ENCODE assay signal across 8 cellular contexts in the genomic region with DNA sequence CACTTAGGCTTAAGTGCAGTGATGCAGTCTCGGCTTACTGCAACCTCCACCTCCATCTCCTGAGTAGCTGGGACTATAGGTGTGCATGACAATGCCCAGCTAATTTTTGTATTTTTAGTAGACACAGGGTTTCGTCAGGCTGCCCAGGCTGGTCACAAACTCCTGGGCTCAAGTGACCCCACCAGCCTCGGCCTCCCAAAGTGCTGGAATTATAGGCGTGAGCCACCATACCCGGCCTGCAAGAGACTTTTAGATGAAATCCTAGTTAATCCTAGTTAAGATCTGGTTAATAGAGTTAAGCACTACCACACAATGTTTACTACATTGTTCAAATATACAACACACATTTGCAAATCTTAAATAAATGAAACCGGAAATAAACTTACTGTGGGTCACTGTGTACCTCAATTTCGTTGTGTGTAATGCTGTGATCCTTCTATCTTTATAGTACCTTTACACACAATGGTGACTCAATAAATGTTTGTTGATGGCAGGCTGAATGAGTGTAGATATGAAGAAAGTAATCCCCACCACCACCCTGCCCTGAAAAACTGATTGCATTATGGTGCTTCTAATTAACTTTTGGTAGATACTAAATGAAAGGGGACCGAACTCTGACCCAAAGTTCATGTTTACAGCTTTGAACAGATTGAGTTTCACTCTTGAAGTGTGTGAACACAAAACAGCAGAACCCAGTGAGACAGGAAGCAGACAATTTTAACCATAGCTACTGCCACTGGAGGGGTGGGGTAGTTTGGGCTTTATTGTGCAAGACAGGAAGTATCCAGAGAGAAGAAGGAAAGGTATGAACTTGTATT.
DNase-seq lines count a peak whose midpoint lies in the region; ATAC-seq, FAIRE-seq and TF ChIP-seq lines count a peak whose summit lies in the region.

No MANE protein-coding gene starts in this region.

- peak overlapping the region; percentile 93 for H3K27ac ChIP-seq in PC-9
- H3K27ac ChIP-seq in GM12878 (ENCODE audit: control insufficient read depth, insufficient read depth), result no peak overlapping the region

- H3K9ac ChIP-seq in GM12878 (ENCODE audit: control insufficient read depth, insufficient read depth, low read length), result no peak overlapping the region

- CTCF ChIA-PET in PC-9 (lab: Charles Lee) (no interaction called here), GM12878 (lab: Yijun Ruan, JAX) (interaction anchor here (0.7 to 1.0 kb wide), 2 partner anchors 10 to 120 kb away, joined by 3 read pairs; no protein-coding TSS in a partner anchor), HEK293T (lab: Yijun Ruan, JAX) (no interaction called here)

- no peaks in the 10 kb centered on the region for H3K9me3 Mint-ChIP-seq in memory B cell

- POLR2A ChIA-PET in PC-9 (lab: Charles Lee; ENCODE audit: unreplicated experiment), result interaction anchor here (0.6 to 0.9 kb wide), 6 partner anchors 8 to 360 kb away, joined by 3 to 9 read pairs (median 4); no protein-coding TSS in a partner anchor
- POLR2A ChIA-PET in GM12878 (lab: Charles Lee), result no interaction called here
- POLR2A ChIA-PET in HEK293T (lab: Yijun Ruan, JAX), result no interaction called here

- BruUV-seq in PC-9 (replicated peaks; lab: Mats Ljungman, UMichigan) (no TSS peak), GM12878 (replicated peaks; lab: Mats Ljungman, UMichigan) (no TSS peak)

- no peak for TF ChIP-seq EP300 in GM12878 (IDR thresholded peaks at IDR 0.05; ENCODE audit: borderline replicate concordance in 1 of 2, control insufficient read depth in 1 of 2, low read depth in 2 of 2, low read length in 2 of 2)

- no peaks in the 10 kb centered on the region for H3K9me2 ChIP-seq in PC-9 (ENCODE audit: insufficient read depth)

- peak; percentile 11 for DNase-seq in COR-L47 (lab: John Stamatoyannopoulos, UW)
- peak; percentile 64 to 80 for DNase-seq in PC-9
- peak; percentile 36 for DNase-seq in GM12878 (ENCODE audit: low read depth, low spot score)
- DNase-seq in memory B cell (ENCODE audit: low spot score in 2 of 2), result peak in 1 of 2 donors; percentile 26
- DNase-seq in HEK293T (ENCODE audit: extremely low spot score), result no peak
- DNase-seq in frontal cortex (ENCODE audit: low spot score in 2 of 2), result no peak

- H3K4me1 Mint-ChIP-seq in memory B cell, result peaks cover 41% of the 10 kb centered on the region

- TF ChIP-seq CTCF in PC-9 (conservative IDR thresholded peaks at IDR 0.05) (no peak), GM12878 (IDR thresholded peaks at IDR 0.05 in 2 of 3, conservative IDR thresholded peaks at IDR 0.05 in 1 of 3; ENCODE audit: control insufficient read depth in 2 of 3, extremely low read depth in 1 of 3, insufficient read depth in 1 of 3, low read depth in 3 of 3, low read length in 3 of 3) (no peak)

- H3K27ac Mint-ChIP-seq in memory B cell, result peak overlapping the region; percentile 72

- H3K4me3 ChIP-seq in PC-9, result peak overlapping the region; percentile 1; the same call in 1 of the 2 replicates
- no peak overlapping the region for H3K4me3 ChIP-seq in GM12878

- TF ChIP-seq RAD21 in GM12878 (IDR thresholded peaks at IDR 0.05; ENCODE audit: insufficient read depth, low read depth, low read length), result no peak

- H3K36me3 Mint-ChIP-seq in memory B cell, result no peaks in the 10 kb centered on the region

- H3K79me2 ChIP-seq in PC-9 (ENCODE audit: low read depth) (no peaks in the 10 kb centered on the region), GM12878 (ENCODE audit: control insufficient read depth, insufficient read depth, low read length) (no peaks in the 10 kb centered on the region)

- H3K4me1 ChIP-seq in PC-9 (replicated peaks; ENCODE audit: insufficient read depth), result peaks cover 79% of the 10 kb centered on the region
- H3K4me1 ChIP-seq in GM12878 (ENCODE audit: control insufficient read depth, insufficient read depth, low read length), result peaks cover 5% of the 10 kb centered on the region

- H3K4me2 ChIP-seq in PC-9, result peak overlapping the region; percentile 47
- H3K4me2 ChIP-seq in GM12878 (ENCODE audit: control insufficient read depth, insufficient read depth), result peak overlapping the region; percentile 5

- H3F3A ChIP-seq in PC-9 (ENCODE audit: insufficient read depth, low read depth), result peaks cover 55% of the 10 kb centered on the region

- RAD21 ChIA-PET in GM12878 (lab: Charles Lee; ENCODE audit: unreplicated experiment), result interaction anchor here (0.8 kb wide), 1 partner anchor 146 kb away, joined by 3 read pairs; no protein-coding TSS in a partner anchor

- FAIRE-seq in GM12878 (lab: Jason Lieb, UNC) (peak; percentile 90), frontal cortex (lab: Jason Lieb, UNC) (no peak)

- H3K27me3 ChIP-seq in PC-9 (ENCODE audit: insufficient read depth, low read depth) (no peaks in the 10 kb centered on the region), GM12878 (replicated peaks in 1 of 2; ENCODE audit: control insufficient read depth in 2 of 2, insufficient read depth in 2 of 2, low read length in 1 of 2) (peaks cover 0 to 5% of the 10 kb centered on the region in 2 experiments; a peak in 2 of 4 replicates)

- H3K27me3 Mint-ChIP-seq in memory B cell, result no peaks in the 10 kb centered on the region

- TF ChIP-seq POLR2A in GM12878 (IDR thresholded peaks at IDR 0.05; ENCODE audit: low read depth, low read length), result no peak

- H3K9me3 ChIP-seq in PC-9 (ENCODE audit: insufficient read depth, low read depth), result peaks cover 20% of the 10 kb centered on the region
- no peaks in the 10 kb centered on the region for H3K9me3 ChIP-seq in GM12878 (replicated peaks; ENCODE audit: control insufficient read depth, insufficient read depth, low read length)

- WGBS in GM12878 (ENCODE audit: insufficient coverage, insufficient replicate concordance, low lambda C conversion rate, missing lambda C conversion rate), result 39% methylated on average over 8 of the region's 8 CpGs

- peak overlapping the region; percentile 24 for H3K4me3 Mint-ChIP-seq in memory B cell

- H3K36me3 ChIP-seq in PC-9 (ENCODE audit: low read depth) (no peaks in the 10 kb centered on the region), GM12878 (ENCODE audit: control insufficient read depth in 2 of 2, insufficient read depth in 2 of 2, low read length in 1 of 2) (no peaks in the 10 kb centered on the region)

- ATAC-seq in GM19324 (IDR thresholded peaks at IDR 0.05; ENCODE audit: low FRiP score, unreplicated experiment) (peak; percentile 93), HG03280 (IDR thresholded peaks at IDR 0.05; ENCODE audit: unreplicated experiment) (peak; percentile 87), GM12878 (peak; percentile 84), memory B cell (ENCODE audit: low read depth) (peak; percentile 93)

- in situ Hi-C loops in GM12878 (cut with MboI), result no loop called here

- H4K20me1 ChIP-seq in PC-9 (ENCODE audit: insufficient read depth) (no peaks in the 10 kb centered on the region), GM12878 (ENCODE audit: control insufficient read depth, insufficient read depth) (no peaks in the 10 kb centered on the region)

- SMC1A ChIA-PET in GM12878 (lab: Charles Lee; ENCODE audit: uncharacterized antibody, unreplicated experiment), result interaction anchor here (0.7 to 0.9 kb wide), 2 partner anchors 64 to 244 kb away, joined by 3 read pairs; no protein-coding TSS in a partner anchor

- H2AFZ ChIP-seq in PC-9 (0 out of 2 replicates have a peak overlapping the region, but pooled peaks have one; percentile 7), GM12878 (ENCODE audit: control insufficient read depth, low read depth, low read length) (no peak overlapping the region; the same call in 1 of the 2 replicates)

- intact Hi-C loops in PC-9 (cut with micrococcal nuclease; ENCODE audit: unreplicated experiment), result loop anchor here (2.0 to 10.0 kb wide), 5 partner anchors 92 to 1012 kb away; a partner anchor contains a TSS
- intact Hi-C loops in GM12878 (cut with micrococcal nuclease; ENCODE audit: unreplicated experiment), result no loop called here

TF ChIP-seq in GM12878, 131 proteins besides CTCF, POLR2A, EP300 and RAD21:
- TF ChIP-seq TCF7 (IDR thresholded peaks at IDR 0.05; ENCODE audit: borderline replicate concordance) (no peak), ZBED1 (IDR thresholded peaks at IDR 0.05; ENCODE audit: borderline replicate concordance) (no peak), EED (IDR thresholded peaks at IDR 0.05; ENCODE audit: low read depth) (no peak), CEBPB (IDR thresholded peaks at IDR 0.05; ENCODE audit: borderline replicate concordance in 1 of 2, low read depth in 2 of 2, low read length in 2 of 2) (peak in 1 of 2 experiments; percentile 62; a peak in 1 of 4 replicates)

TF ChIP-seq in HEK293T, 16 proteins besides CTCF, POLR2A, EP300 and RAD21:
- TF ChIP-seq BHLHE40 (IDR thresholded peaks at IDR 0.05; ENCODE audit: borderline replicate concordance), result no peak
- TF ChIP-seq FOXM1 (IDR thresholded peaks at IDR 0.05; ENCODE audit: borderline replicate concordance), result no peak
- TF ChIP-seq FOXK2 (IDR thresholded peaks at IDR 0.05), result no peak
- TF ChIP-seq ELF4 (IDR thresholded peaks at IDR 0.05), result no peak
- no peak for TF ChIP-seq NFRKB (IDR thresholded peaks at IDR 0.05)
TF ChIP-seq in HEK293T: peak in this region for 0.

Comparison
In these comparisons a context has a peak if more than half of its experiments do, and no peak if none do; other contexts are left out.
1. DNase-seq: peak in COR-L47 (single experiment), PC-9 (2 of 2) and GM12878 (single experiment); none in HEK293T (single experiment) and frontal cortex (0 of 2).
2. Peak in every context shown above with its lines, with median percentiles within 50 percentile points of each other: ATAC-seq.